In genomic region chr7:92691578-92691977, GRCh38 we compare ENCODE assay signal across 8 cellular contexts.
DNase-seq lines count a peak whose midpoint lies in the region; TF ChIP-seq lines count a peak whose summit lies in the region.

No MANE protein-coding gene starts in this region.

- peak overlapping the region; percentile 53 for H3K27ac Mint-ChIP-seq in T-helper 1 cell treated with Interleukin-12 subunit alpha and Interleukin-12 subunit beta and Interleukin-4 antibody, amounts not matched to agents 30 μg/mL and 1 μg/mL, for 36 hours

- peaks cover 58% of the 10 kb centered on the region for H3K36me3 Mint-ChIP-seq in T-helper 1 cell treated with Interleukin-12 subunit alpha and Interleukin-12 subunit beta and Interleukin-4 antibody, amounts not matched to agents 30 μg/mL and 1 μg/mL, for 36 hours (ENCODE audit: low read depth)

- H3K4me3 Mint-ChIP-seq in T-helper 1 cell treated with Interleukin-12 subunit alpha and Interleukin-12 subunit beta and Interleukin-4 antibody, amounts not matched to agents 30 μg/mL and 1 μg/mL, for 36 hours: peak overlapping the region; percentile 18

- H3K27me3 Mint-ChIP-seq in T-helper 1 cell treated with Interleukin-12 subunit alpha and Interleukin-12 subunit beta and Interleukin-4 antibody, amounts not matched to agents 30 μg/mL and 1 μg/mL, for 36 hours (ENCODE audit: low read depth): no peaks in the 10 kb centered on the region

- DNase-seq in A172 (ENCODE audit: low spot score): peak; percentile 56
- peak; percentile 36 for DNase-seq in GDM1 (lab: John Stamatoyannopoulos, UW)
- DNase-seq in HFF-Myc (ENCODE audit: extremely low read depth, low read depth): peak; percentile 29
- DNase-seq in NAMALWA (ENCODE audit: low spot score): peak; percentile 86
- DNase-seq in fibroblast of mammary gland (ENCODE audit: low read depth): peak; percentile 79
- peak; percentile 25 for DNase-seq in retina
- DNase-seq in posterior cingulate gyrus: no peak

- H3K4me3 ChIP-seq in HFF-Myc (replicated peaks; ENCODE audit: low read depth, low read length): no peak overlapping the region
- no peak overlapping the region for H3K4me3 ChIP-seq in fibroblast of mammary gland (ENCODE audit: control insufficient read depth, low read depth, low read length)

- intact Hi-C loops in posterior cingulate gyrus (cut with DNase I): loop anchor here (1.0 to 10.0 kb wide), 2 partner anchors 67 to 142 kb away; no protein-coding TSS in a partner anchor

- TF ChIP-seq CTCF in HFF-Myc (IDR thresholded peaks at IDR 0.05; ENCODE audit: low read depth, low read length, missing control alignments) (peak; percentile 33), fibroblast of mammary gland (conservative IDR thresholded peaks at IDR 0.05; ENCODE audit: control insufficient read depth, insufficient read depth, low read depth, low read length) (peak; percentile 58)

- H3K9me3 Mint-ChIP-seq in T-helper 1 cell treated with Interleukin-12 subunit alpha and Interleukin-12 subunit beta and Interleukin-4 antibody, amounts not matched to agents 30 μg/mL and 1 μg/mL, for 36 hours: peaks cover 20% of the 10 kb centered on the region

- peaks cover 65% of the 10 kb centered on the region for H3K4me1 Mint-ChIP-seq in T-helper 1 cell treated with Interleukin-12 subunit alpha and Interleukin-12 subunit beta and Interleukin-4 antibody, amounts not matched to agents 30 μg/mL and 1 μg/mL, for 36 hours (ENCODE audit: low read depth)

Comparison
In these comparisons a context has a peak if more than half of its experiments do, and no peak if none do; other contexts are left out.
1. DNase-seq: peak in A172 (single experiment), GDM1 (single experiment), HFF-Myc (single experiment), NAMALWA (single experiment), fibroblast of mammary gland (single experiment) and retina (single experiment); none in posterior cingulate gyrus (0 of 10).